Comparison of ENCODE assay signal across 10 cellular contexts in the genomic region with DNA sequence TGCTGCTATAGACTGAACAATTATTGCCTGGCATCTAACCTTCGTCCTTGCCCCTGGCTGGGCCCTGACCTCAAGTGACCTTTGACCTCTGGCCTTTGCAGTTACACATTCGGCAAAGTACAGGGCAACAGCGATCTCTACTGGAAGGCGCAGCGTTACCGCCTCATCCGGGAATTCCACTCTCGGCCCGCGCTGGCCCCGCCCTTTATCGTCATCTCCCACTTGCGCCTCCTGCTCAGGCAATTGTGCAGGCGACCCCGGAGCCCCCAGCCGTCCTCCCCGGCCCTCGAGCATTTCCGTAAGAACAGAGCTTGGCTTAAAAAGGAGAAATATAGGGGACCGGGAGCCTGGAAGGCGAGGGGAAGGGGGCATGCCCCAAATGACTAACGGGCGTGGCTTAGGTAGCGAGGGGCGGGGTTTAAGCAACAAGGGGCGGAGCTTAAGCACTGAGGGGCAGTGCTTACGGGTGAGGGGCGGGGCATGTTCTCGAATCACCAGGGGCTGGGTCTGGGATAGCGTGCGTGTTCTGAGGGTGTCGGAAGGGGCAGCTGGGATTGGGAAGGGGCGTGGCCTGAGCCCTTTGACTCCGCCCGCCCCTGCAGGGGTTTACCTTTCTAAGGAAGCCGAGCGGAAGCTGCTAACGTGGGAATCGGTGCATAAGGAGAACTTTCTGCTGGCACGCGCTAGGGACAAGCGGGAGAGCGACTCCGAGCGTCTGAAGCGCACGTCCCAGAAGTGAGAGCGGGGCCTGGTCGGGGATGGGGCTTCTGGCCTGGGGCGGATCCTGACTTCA. TPM values are rescaled to one million over a fixed set of nuclear protein-coding genes. Genes with fewer than 3 reads are reported as not detected.
DNase-seq lines count a peak whose midpoint lies in the region; ATAC-seq, FAIRE-seq and TF ChIP-seq lines count a peak whose summit lies in the region.
"Had no signal": no experiment of that assay in that cellular context is flagged by ENCODE, and none has a peak within 500 bp of the region (broad histone marks: within the 10 kb centered on the region; RNA-seq: fewer than 3 reads in every experiment).

No MANE protein-coding gene starts in this region.

- no peak for TF ChIP-seq POLR2A in K562 (conservative IDR thresholded peaks at IDR 0.05)

- H3K9ac ChIP-seq in K562 (ENCODE audit: insufficient read depth in 1 of 2, low read depth in 2 of 2, low read length in 2 of 2) (peak overlapping the region in 1 of 2 experiments; percentile 75; a peak in 2 of 4 replicates), mesenchymal stem cell (ENCODE audit: low read length) (no peak overlapping the region)
- H3K9ac ChIP-seq: parathyroid adenoma had no signal

- CTCF ChIA-PET in K562 (lab: Yijun Ruan, JAX; ENCODE audit: low intra/inter-chr PET ratio), result interaction anchor here (0.6 to 4.1 kb wide), 2 partner anchors 112 to 136 kb away, joined by 3 to 27 read pairs; no protein-coding TSS in a partner anchor

- DNase-seq in cardiac muscle cell (ENCODE audit: low read depth in 1 of 2, low spot score in 1 of 2) (peak; percentile 29 to 52), cardiac septum (ENCODE audit: low spot score) (no peak), K562 (ENCODE audit: extremely low read depth in 1 of 4, low spot score in 3 of 4) (peak; percentile 90 to 93 (median 92)), mesenchymal stem cell (peak; percentile 16), aorta (peak in 1 of 2 donors; percentile 53), cerebellar nuclear complex (lab: John Stamatoyannopoulos, UW) (no peak), NCI-H510A treated with DMSO at 0.1 percent for 48 hours (lab: John Stamatoyannopoulos, UW) (no peak)

- peaks cover 7% of the 10 kb centered on the region for H3K79me1 ChIP-seq in mesenchymal stem cell (replicated peaks; ENCODE audit: low read length, poor library complexity, severe bottlenecking)

- H2BK15ac ChIP-seq in mesenchymal stem cell (ENCODE audit: low read depth, poor library complexity, severe bottlenecking), result no peak overlapping the region

- H2BK12ac ChIP-seq in mesenchymal stem cell (ENCODE audit: low read length in 2 of 2), result no peak overlapping the region

- H3K23ac ChIP-seq in mesenchymal stem cell (ENCODE audit: low read length in 2 of 2), result no peak overlapping the region

- H2AFZ ChIP-seq in K562 (ENCODE audit: low read depth, low read length) (peak overlapping the region; percentile 92), mesenchymal stem cell (ENCODE audit: low read depth, low read length) (no peak overlapping the region)
- H2AFZ ChIP-seq: parathyroid adenoma had no signal

- FAIRE-seq in K562 (lab: Jason Lieb, UNC), result peak; percentile 90

- no peaks in the 10 kb centered on the region for H3K27me3 ChIP-seq in cardiac muscle cell
- H3K27me3 ChIP-seq in K562 (ENCODE audit: control insufficient read depth in 2 of 2, insufficient read depth in 2 of 2, low read length in 2 of 2), result no peaks in the 10 kb centered on the region
- no peaks in the 10 kb centered on the region for H3K27me3 ChIP-seq in mesenchymal stem cell (ENCODE audit: control insufficient read depth in 1 of 2, insufficient read depth in 1 of 2, low read length in 2 of 2)
- no peaks in the 10 kb centered on the region for H3K27me3 ChIP-seq in aorta (ENCODE audit: control insufficient read depth in 1 of 2, insufficient read depth in 2 of 2, low read length in 1 of 2)
- H3K27me3 ChIP-seq: BLaER1 treated with 17β-estradiol and CSF1 and Interleukin-3, amounts not matched to agents 10 nM and 100 nM had no signal

- peak overlapping the region in 1 of 2 experiments; percentile 2 for H3K18ac ChIP-seq in mesenchymal stem cell (ENCODE audit: low read depth in 1 of 2, low read length in 2 of 2)

- no peak overlapping the region for H2AK5ac ChIP-seq in mesenchymal stem cell (ENCODE audit: low read length, severe bottlenecking)

- H3K9me3 ChIP-seq in cardiac muscle cell (ENCODE audit: low read depth), result no peaks in the 10 kb centered on the region
- no peaks in the 10 kb centered on the region for H3K9me3 ChIP-seq in K562 (replicated peaks; ENCODE audit: control insufficient read depth, insufficient read depth, low read depth, low read length)
- no peaks in the 10 kb centered on the region for H3K9me3 ChIP-seq in mesenchymal stem cell (ENCODE audit: control insufficient read depth, low read length)
- no peaks in the 10 kb centered on the region for H3K9me3 ChIP-seq in aorta (ENCODE audit: control insufficient read depth, low read length)
- H3K9me3 ChIP-seq: BLaER1 treated with 17β-estradiol and CSF1 and Interleukin-3, amounts not matched to agents 10 nM and 100 nM had no signal

- POLR2A ChIA-PET in K562 (lab: Yijun Ruan, JAX), result interaction anchor here (0.6 to 1.1 kb wide), 3 partner anchors 113 to 213 kb away, joined by 3 to 4 read pairs (median 3); no protein-coding TSS in a partner anchor

- intact Hi-C loops in cardiac septum (cut with DNase I), result no loop called here
- intact Hi-C loops in K562 (cut with micrococcal nuclease), result no loop called here
- intact Hi-C loops in aorta (cut with DNase I), result no loop called here

- peak overlapping the region; percentile 24 for H2BK120ac ChIP-seq in mesenchymal stem cell (ENCODE audit: low read depth, low read length)

- peak overlapping the region; percentile 59 for H3K4me2 ChIP-seq in K562 (ENCODE audit: insufficient read depth, low read length)
- no peak overlapping the region for H3K4me2 ChIP-seq in mesenchymal stem cell (ENCODE audit: low read length, poor library complexity, severe bottlenecking)

- ATAC-seq in K562 (peak; percentile 97), aorta (ENCODE audit: low FRiP score) (peak; percentile 22), GM18858 (IDR thresholded peaks at IDR 0.05; ENCODE audit: unreplicated experiment) (no peak)

- no peaks in the 10 kb centered on the region; the same call in 2 of the 3 replicates for H3K79me2 ChIP-seq in K562 (ENCODE audit: control insufficient read depth, insufficient read depth, low read length)
- H3K79me2 ChIP-seq: parathyroid adenoma had no signal

- H3K14ac ChIP-seq in mesenchymal stem cell (ENCODE audit: low read length in 2 of 2), result no peak overlapping the region

- H3K27ac ChIP-seq in cardiac muscle cell, result no peak overlapping the region
- H3K27ac ChIP-seq in K562 (ENCODE audit: extremely low read depth, low read depth, low read length), result peak overlapping the region; percentile 50
- H3K27ac ChIP-seq in mesenchymal stem cell (ENCODE audit: low read length, poor library complexity, severe bottlenecking), result no peak overlapping the region
- H3K27ac ChIP-seq in aorta (ENCODE audit: low read depth in 1 of 2, low read length in 2 of 2), result no peak overlapping the region
- H3K27ac ChIP-seq: parathyroid adenoma had no signal

- H3K36me3 ChIP-seq in cardiac muscle cell, result peaks cover 22% of the 10 kb centered on the region
- peaks cover 15% of the 10 kb centered on the region; the same call in 2 of the 3 replicates for H3K36me3 ChIP-seq in K562 (ENCODE audit: control insufficient read depth, insufficient read depth, low read length)
- H3K36me3 ChIP-seq in mesenchymal stem cell (ENCODE audit: control insufficient read depth in 1 of 2, insufficient read depth in 2 of 2, low read depth in 1 of 2, low read length in 2 of 2), result peaks cover 38 to 41% of the 10 kb centered on the region in 2 experiments
- no peaks in the 10 kb centered on the region for H3K36me3 ChIP-seq in aorta (ENCODE audit: control insufficient read depth in 1 of 2, insufficient read depth in 2 of 2, low read length in 1 of 2)

- no TSS peak for BruUV-seq in K562 (replicated peaks; lab: Mats Ljungman, UMichigan)

- TF ChIP-seq EP300 in K562 (IDR thresholded peaks at IDR 0.05; ENCODE audit: low read length), result no peak

- H4K91ac ChIP-seq in mesenchymal stem cell (ENCODE audit: low read length), result no peak overlapping the region

- TF ChIP-seq CTCF in cardiac muscle cell (IDR thresholded peaks at IDR 0.05; ENCODE audit: low read depth, low read length) (no peak), K562 (IDR thresholded peaks at IDR 0.05 in 2 of 3, conservative IDR thresholded peaks at IDR 0.05 in 1 of 3; ENCODE audit: insufficient read depth in 2 of 3, low read depth in 1 of 3, low read length in 3 of 3) (peak; percentile 75 to 79 (median 77))

- H3K4me3 ChIP-seq in cardiac muscle cell (no peak overlapping the region), K562 (peak overlapping the region; percentile 44), mesenchymal stem cell (ENCODE audit: insufficient read depth in 1 of 2, low read depth in 1 of 2, low read length in 2 of 2) (no peak overlapping the region), aorta (ENCODE audit: low read length in 2 of 2) (no peak overlapping the region)
- H3K4me3 ChIP-seq: BLaER1 treated with 17β-estradiol and CSF1 and Interleukin-3, amounts not matched to agents 10 nM and 100 nM had no signal

- H4K8ac ChIP-seq in mesenchymal stem cell (ENCODE audit: low read length), result peak overlapping the region; percentile 48

- TF ChIP-seq RAD21 in K562 (CRISPR knock-in tag; conservative IDR thresholded peaks at IDR 0.05 in 1 of 2, IDR thresholded peaks at IDR 0.05 in 1 of 2), result peak; percentile 22 to 63; a peak in 2 of 4 replicates

- in situ Hi-C loops in K562 (cut with MboI), result no loop called here

- H4K20me1 ChIP-seq in K562 (replicated peaks; ENCODE audit: control insufficient read depth, insufficient read depth, low read length), result no peaks in the 10 kb centered on the region
- H4K20me1 ChIP-seq: BLaER1 treated with 17β-estradiol and CSF1 and Interleukin-3, amounts not matched to agents 10 nM and 100 nM had no signal

- no peaks in the 10 kb centered on the region for H3K9me1 ChIP-seq in K562 (ENCODE audit: control insufficient read depth, insufficient read depth, low read length)

- H3K4ac ChIP-seq in mesenchymal stem cell (ENCODE audit: low read depth in 1 of 2, low read length in 2 of 2), result no peak overlapping the region

- WGBS in K562 (ENCODE audit: insufficient coverage, low coverage, missing lambda C conversion rate), result 20% methylated on average over 43 of the region's 50 CpGs
- 43% methylated on average over 50 of the region's 50 CpGs for WGBS in mesenchymal stem cell
- 58 to 62% methylated on average over 50 of the region's 50 CpGs for WGBS in aorta, 2 donors

- H3K4me1 ChIP-seq in cardiac muscle cell (ENCODE audit: low read depth) (no peaks in the 10 kb centered on the region), K562 (replicated peaks in 1 of 2; ENCODE audit: control insufficient read depth in 2 of 2, insufficient read depth in 2 of 2, low read length in 2 of 2) (peaks cover 3 to 24% of the 10 kb centered on the region in 2 experiments; a peak in 4 of 5 replicates), mesenchymal stem cell (ENCODE audit: control insufficient read depth, insufficient read depth, low read depth, low read length) (peaks cover 5% of the 10 kb centered on the region), aorta (ENCODE audit: control insufficient read depth in 1 of 2, insufficient read depth in 2 of 2, low read length in 2 of 2) (no peaks in the 10 kb centered on the region)
- H3K4me1 ChIP-seq: parathyroid adenoma had no signal

- H2BK5ac ChIP-seq in mesenchymal stem cell (ENCODE audit: low read depth, low read length, poor library complexity, severe bottlenecking), result no peak overlapping the region

RNA-seq across cellular contexts. Expression of a gene that starts 52.7 kb away (rescaled TPM):
- 51.3 and 106 TPM in 2 replicates for total RNA-seq in cardiac muscle cell
- 74.2 and 119 TPM in 2 replicates for polyA plus RNA-seq in cardiac muscle cell
- total RNA-seq in cardiac septum, result 44.1 TPM
- total RNA-seq in K562 (2011; cell fraction: chromatin; rRNA removed; ENCODE audit: low replicate concordance), result 86.3 and 161 TPM in 2 replicates
- 82.0 and 87.9 TPM in 2 replicates for total RNA-seq in K562 (2011; cell fraction: nucleolus; rRNA removed)
- total RNA-seq in K562 (2011; cell fraction: nucleoplasm; rRNA removed), result 97.8 and 143 TPM in 2 replicates
- total RNA-seq in K562 (2014; rRNA removed), result 35.3 and 37.3 TPM in 2 replicates
- 7.9 and 8.3 TPM in 2 replicates for total RNA-seq in K562 (2014; rRNA removed; fragmentation: Illumina TruSeq; extraction: Trizol)
- 15.0 and 15.2 TPM in 2 replicates for total RNA-seq in K562 (2015; rRNA removed; fragmentation: Illumina TruSeq; extraction: Trizol)
- 34.6 and 37.8 TPM in 2 replicates for total RNA-seq in K562 (2021)
- polyA plus RNA-seq in K562 (2011; rRNA removed), result 19.2 and 20.5 TPM in 2 replicates
- 21.6 and 37.6 TPM in 2 replicates for polyA plus RNA-seq in K562 (2011; cell fraction: cytosol; rRNA removed)
- 66.9 and 85.9 TPM in 2 replicates for polyA plus RNA-seq in K562 (2011; cell fraction: nucleus; rRNA removed)
- 26.9 and 31.4 TPM in 2 replicates for polyA plus RNA-seq in K562 (2012)
- 14.7 and 25.2 TPM in 2 replicates for polyA plus RNA-seq in K562 (2014; fragmentation: Illumina TruSeq; extraction: Trizol)
- 1 to 10 TPM; 6.5 to 7.9 TPM for polyA plus RNA-seq in K562 (2014; fragmentation: Nextera tagmentation; extraction: Ambion mirVana)
- 45.4 and 56.6 TPM in 2 replicates for polyA plus RNA-seq in K562 (2014; rRNA removed)
- polyA minus RNA-seq in K562 (2011; rRNA and poly(A)+ RNA removed), result 5.8 and 8.2 TPM in 2 replicates
- polyA minus RNA-seq in K562 (2011; cell fraction: cytosol; rRNA and poly(A)+ RNA removed), result 14.5 and 15.4 TPM in 2 replicates
- 16.0 and 19.0 TPM in 2 replicates for polyA minus RNA-seq in K562 (2011; cell fraction: nucleus; rRNA and poly(A)+ RNA removed)
- polyA plus RNA-seq in mesenchymal stem cell (2013, experiment 1 of 2), result 30.1 TPM
- polyA plus RNA-seq in mesenchymal stem cell (2013, experiment 2 of 2), result 30.7 TPM
- total RNA-seq in aorta, result 10 to 100 TPM; 41.9 to 57.1 TPM
- polyA plus RNA-seq in aorta, result 10 to 100 TPM; 21.3 to 59.1 TPM

RNA-seq across cellular contexts. Expression of a gene that starts 55.1 kb away (rescaled TPM):
- total RNA-seq in cardiac muscle cell (255 and 389 TPM in 2 replicates), cardiac septum (907 TPM), K562 (2014; rRNA removed) (15.6 and 20.8 TPM in 2 replicates), K562 (2014; rRNA removed; fragmentation: Illumina TruSeq; extraction: Trizol) (10.0 and 11.7 TPM in 2 replicates), K562 (2015; rRNA removed; fragmentation: Illumina TruSeq; extraction: Trizol) (15.9 and 16.1 TPM in 2 replicates), K562 (2021) (14.8 and 15.6 TPM in 2 replicates), aorta (1 to 10 TPM; 2.5 to 4.8 TPM)
- polyA plus RNA-seq in cardiac muscle cell (184 and 255 TPM in 2 replicates), K562 (2011; rRNA removed) (13.1 and 22.3 TPM in 2 replicates), K562 (2014; fragmentation: Illumina TruSeq; extraction: Trizol) (17.9 and 18.7 TPM in 2 replicates), K562 (2014; fragmentation: Nextera tagmentation; extraction: Ambion mirVana) (1 to 10 TPM in 1 of 2 experiments, under 1 TPM in 1; 0.66 to 1.2 TPM), K562 (2014; rRNA removed) (11.8 and 13.7 TPM in 2 replicates), aorta (1 to 10 TPM in 1 of 2 donors, under 1 TPM in 1; 0.74 to 9.3 TPM)
- 32.2 and 45.2 TPM in 2 replicates for total RNA-seq in K562 (2011; cell fraction: chromatin; rRNA removed; ENCODE audit: low replicate concordance)
- 32.8 and 33.2 TPM in 2 replicates for total RNA-seq in K562 (2011; cell fraction: nucleolus; rRNA removed)
- total RNA-seq in K562 (2011; cell fraction: nucleoplasm; rRNA removed), result 43.6 and 52.1 TPM in 2 replicates
- polyA plus RNA-seq in K562 (2011; cell fraction: cytosol; rRNA removed), result 12.4 and 22.9 TPM in 2 replicates
- polyA plus RNA-seq in K562 (2011; cell fraction: nucleus; rRNA removed), result 28.6 and 29.0 TPM in 2 replicates
- 15.3 and 17.4 TPM in 2 replicates for polyA plus RNA-seq in K562 (2012)
- 18.4 and 24.8 TPM in 2 replicates for polyA minus RNA-seq in K562 (2011; rRNA and poly(A)+ RNA removed)
- 7.2 and 13.7 TPM in 2 replicates for polyA minus RNA-seq in K562 (2011; cell fraction: cytosol; rRNA and poly(A)+ RNA removed)
- 4.0 and 6.3 TPM in 2 replicates for polyA minus RNA-seq in K562 (2011; cell fraction: nucleus; rRNA and poly(A)+ RNA removed)
- polyA plus RNA-seq in mesenchymal stem cell (2013, experiment 1 of 2), result not detected
- polyA plus RNA-seq in mesenchymal stem cell (2013, experiment 2 of 2), result not detected

Comparison
In these comparisons a context has a peak if more than half of its experiments do, and no peak if none do; other contexts are left out.
1. DNase-seq: peak in cardiac muscle cell (2 of 2), K562 (4 of 4) and mesenchymal stem cell (single experiment); none in cardiac septum (single experiment), cerebellar nuclear complex (0 of 2) and NCI-H510A treated with DMSO at 0.1 percent for 48 hours (single experiment).